In the genomic region with DNA sequence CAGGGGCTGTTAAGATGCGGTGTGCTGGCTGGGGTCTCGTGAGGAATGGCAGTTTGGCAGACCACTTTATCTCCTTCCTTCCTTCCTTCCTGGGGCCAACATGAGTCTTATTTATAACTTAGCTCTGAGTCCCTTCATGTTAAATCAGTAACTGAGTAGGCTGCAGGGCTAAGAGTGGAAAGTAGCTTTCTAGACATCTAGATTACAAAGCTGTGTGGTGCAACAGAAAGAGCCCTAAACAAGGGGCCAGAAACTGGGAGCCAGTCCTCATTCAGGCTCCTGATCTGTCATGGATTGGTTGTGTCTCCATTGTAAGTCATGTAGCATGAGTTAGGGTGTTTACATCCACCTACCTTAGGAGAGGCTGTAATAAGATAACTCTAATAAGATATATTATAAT, we compare ENCODE assay signal across 26 cellular contexts.
"Had no signal": no experiment of that assay in that cellular context is flagged by ENCODE, and none has a peak within 500 bp of the region (broad histone marks: within the 10 kb centered on the region; RNA-seq: fewer than 3 reads in every experiment).

No MANE protein-coding gene starts in this region.

- DNase-seq: cortex of kidney; effector memory CD8-positive, alpha-beta T cell; foreskin keratinocyte; heart right ventricle; hippocampal formation; left cardiac atrium; left lung; mesenchymal stem cell; mucosa of descending colon; naive B cell; right lobe of liver; stimulated activated CD4-positive, alpha-beta T cell treated with anti-CD3 and anti-CD28 coated beads, Interleukin-12 subunit alpha, Interleukin-12 subunit beta, amount 100 ng/mL, for 4 hours; stimulated activated CD4-positive, alpha-beta T cell treated with anti-CD3 and anti-CD28 coated beads, Interleukin-1b, Interleukin-23, amount 100 ng/mL, for 48 hours; stimulated activated CD4-positive, alpha-beta T cell treated with anti-CD3 and anti-CD28 coated beads, Interleukin-4, amount 100 ng/mL, for 1 hour; stimulated activated CD8-positive, alpha-beta memory T cell treated with anti-CD3 and anti-CD28 coated beads, Interleukin-4, amount 100 ng/mL, for 48 hours; stimulated activated naive CD4-positive, alpha-beta T cell; stimulated activated naive CD8-positive, alpha-beta T cell treated with anti-CD3 and anti-CD28 coated beads, Interleukin-15, amount 100 ng/mL, for 72 hours; transverse colon; upper lobe of right lung; uterus had no signal

- H2AFZ ChIP-seq: parathyroid adenoma had no signal

- H3K4me3 ChIP-seq: gastroesophageal sphincter, heart right ventricle, left lung, mucosa of descending colon, right lobe of liver, smooth muscle cell, suprapubic skin, transverse colon, upper lobe of right lung, uterus had no signal

- H3K27me3 ChIP-seq: foreskin keratinocyte, gastroesophageal sphincter, heart right ventricle, left lung, neutrophil, right lobe of liver, suprapubic skin, transverse colon, upper lobe of right lung, uterus had no signal

- H3K9me3 ChIP-seq: gastroesophageal sphincter, heart right ventricle, left lung, mucosa of descending colon, neutrophil, right lobe of liver, suprapubic skin, transverse colon, upper lobe of right lung, uterus had no signal

- H3K4me1 ChIP-seq: gastroesophageal sphincter, left lung, parathyroid adenoma, right lobe of liver, suprapubic skin, transverse colon, uterus had no signal

- H3K4me2 ChIP-seq: smooth muscle cell had no signal

- H3K27ac ChIP-seq: gastroesophageal sphincter, heart right ventricle, left lung, neutrophil, parathyroid adenoma, right lobe of liver, suprapubic skin, transverse colon, upper lobe of right lung, uterus had no signal

- H3K79me2 ChIP-seq: parathyroid adenoma had no signal

- ATAC-seq: effector memory CD8-positive, alpha-beta T cell; esophagus mucosa; gastroesophageal sphincter; heart right ventricle; left cardiac atrium; left lung; mucosa of descending colon; right lobe of liver; upper lobe of right lung had no signal

- H3K9ac ChIP-seq: parathyroid adenoma had no signal

- H3K36me3 ChIP-seq: gastroesophageal sphincter, heart right ventricle, left lung, neutrophil, right lobe of liver, suprapubic skin, upper lobe of right lung, uterus had no signal
